In the genomic region with DNA sequence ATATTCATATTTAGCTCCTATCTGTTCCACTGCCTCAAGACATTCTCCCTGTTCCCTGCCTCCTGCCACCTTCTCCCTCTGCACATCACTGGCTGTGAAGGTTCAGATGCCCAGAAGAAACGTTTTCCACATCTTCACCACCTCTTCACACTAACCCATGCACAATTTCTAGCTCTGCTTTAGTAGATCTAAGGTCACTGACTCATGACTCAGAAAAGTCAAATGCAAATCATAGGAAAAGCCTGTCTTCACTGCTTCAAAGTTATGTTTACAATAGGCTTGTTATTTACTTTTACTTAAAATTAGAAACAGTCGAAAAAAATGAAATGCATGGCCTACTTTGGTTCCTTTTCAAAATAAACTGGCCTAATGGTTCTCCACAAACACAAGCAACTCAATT, we compare ENCODE assay signal across 9 cellular contexts. TPM values are rescaled to one million over a fixed set of nuclear protein-coding genes. Genes with fewer than 3 reads are reported as not detected.
A peak's percentile ranks its signal among the peaks of the same experiment; 100 is the strongest.
DNase-seq lines count a peak whose midpoint lies in the region; ATAC-seq, FAIRE-seq and TF ChIP-seq lines count a peak whose summit lies in the region.
"Had no signal": no experiment of that assay in that cellular context is flagged by ENCODE, and none has a peak within 500 bp of the region (broad histone marks: within the 10 kb centered on the region; RNA-seq: fewer than 3 reads in every experiment).

No MANE protein-coding gene starts in this region.

- H3K9me3 ChIP-seq in DOHH2 (ENCODE audit: control insufficient read depth, insufficient read depth, low read length) = no peaks in the 10 kb centered on the region
- H3K9me3 ChIP-seq in endothelial cell of umbilical vein (replicated peaks; ENCODE audit: control insufficient read depth, insufficient read depth, low read length) = no peaks in the 10 kb centered on the region
- H3K9me3 ChIP-seq in pancreas = no peaks in the 10 kb centered on the region
- H3K9me3 ChIP-seq: right atrium auricular region had no signal

- WGBS in pancreas, 2 donors = 20 to 26% methylated on average over 2 of the region's 2 CpGs

- DNase-seq in NAMALWA (ENCODE audit: low spot score) (peak; percentile 64), endothelial cell of umbilical vein (ENCODE audit: low read depth, low spot score) (peak; percentile 52), pancreas (no peak), NCI-H2227 treated with DMSO at 0.1 percent for 48 hours (lab: John Stamatoyannopoulos, UW) (no peak), urothelium cell line (ENCODE audit: low spot score) (no peak), amygdala (lab: John Stamatoyannopoulos, UW) (no peak)

- intact Hi-C loops in endothelial cell of umbilical vein (cut with micrococcal nuclease) = no loop called here
- intact Hi-C loops in pancreas (cut with DNase I) = no loop called here

- POLR2A ChIA-PET in endothelial cell of umbilical vein (lab: Charles Lee) = no interaction called here

- no peak overlapping the region for H3K9ac ChIP-seq in endothelial cell of umbilical vein (replicated peaks; ENCODE audit: extremely low read depth, insufficient read depth, low read length)

- BruUV-seq in endothelial cell of umbilical vein (replicated peaks; lab: Mats Ljungman, UMichigan) = no TSS peak

- TF ChIP-seq CTCF in DOHH2 (IDR thresholded peaks at IDR 0.05; ENCODE audit: low read depth, low read length, poor library complexity, severe bottlenecking) (no peak), endothelial cell of umbilical vein (IDR thresholded peaks at IDR 0.05; ENCODE audit: extremely low read depth in 1 of 2, insufficient read depth in 1 of 2, low read depth in 1 of 2, low read length in 2 of 2) (no peak), pancreas (IDR thresholded peaks at IDR 0.05) (no peak)

- H4K20me1 ChIP-seq in DOHH2 (ENCODE audit: control insufficient read depth, insufficient read depth, low read depth, low read length) (peaks cover under 1% of the 10 kb centered on the region; the same call in 1 of the 2 replicates), endothelial cell of umbilical vein (replicated peaks; ENCODE audit: control insufficient read depth, extremely low read depth, insufficient read depth, low read length) (no peaks in the 10 kb centered on the region)

- no peaks in the 10 kb centered on the region for H3K9me1 ChIP-seq in endothelial cell of umbilical vein (replicated peaks; ENCODE audit: control insufficient read depth, extremely low read depth, insufficient read depth, low read length)

- H3K9me2 ChIP-seq in DOHH2 (replicated peaks; ENCODE audit: control insufficient read depth, low read length) = no peaks in the 10 kb centered on the region

- H3K4me3 ChIP-seq in DOHH2 (ENCODE audit: low read length) (peak overlapping the region; percentile 94), endothelial cell of umbilical vein (replicated peaks in 1 of 3; ENCODE audit: insufficient read depth in 1 of 3, low read depth in 1 of 3, low read length in 3 of 3) (peak overlapping the region in 1 of 3 experiments; percentile 65), pancreas (no peak overlapping the region)

- no peak for FAIRE-seq in endothelial cell of umbilical vein (lab: Jason Lieb, UNC)
- no peak for FAIRE-seq in pancreas (lab: Jason Lieb, UNC)
- no peak for FAIRE-seq in urothelium cell line (lab: Jason Lieb, UNC)

- H3K4me2 ChIP-seq in DOHH2 (ENCODE audit: low read length) (peak overlapping the region; percentile 70), endothelial cell of umbilical vein (ENCODE audit: insufficient read depth, low read length) (peak overlapping the region; percentile 90)

- H3K27me3 ChIP-seq in DOHH2 (ENCODE audit: control insufficient read depth, low read length) (no peaks in the 10 kb centered on the region), endothelial cell of umbilical vein (ENCODE audit: control insufficient read depth in 2 of 2, insufficient read depth in 2 of 2, low read length in 2 of 2) (no peaks in the 10 kb centered on the region), pancreas (no peaks in the 10 kb centered on the region)
- H3K27me3 ChIP-seq: right atrium auricular region had no signal

- peak; percentile 10 to 38 (median 22) for ATAC-seq in pancreas
- no peak for ATAC-seq in GM19395 (IDR thresholded peaks at IDR 0.05; ENCODE audit: unreplicated experiment)

- H3F3A ChIP-seq in DOHH2 (ENCODE audit: control insufficient read depth, insufficient read depth) = peaks cover 34% of the 10 kb centered on the region

- no peak overlapping the region for H2AFZ ChIP-seq in endothelial cell of umbilical vein (ENCODE audit: low read depth, low read length)

- H3K27ac ChIP-seq in DOHH2 (ENCODE audit: low read depth, low read length) (peak overlapping the region; percentile 71), endothelial cell of umbilical vein (ENCODE audit: insufficient read depth, low read depth, low read length) (peak overlapping the region; percentile 93), pancreas (peak overlapping the region; percentile 87 to 97 (median 93))

- TF ChIP-seq POLR2A in endothelial cell of umbilical vein (IDR thresholded peaks at IDR 0.05; ENCODE audit: low read depth, low read length) = no peak

- CTCF ChIA-PET in endothelial cell of umbilical vein (lab: Charles Lee) = interaction anchor here (1.2 to 2.0 kb wide), 3 partner anchors 10 to 87 kb away, joined by 3 to 8 read pairs (median 4); no protein-coding TSS in a partner anchor

- H3K79me2 ChIP-seq in DOHH2 (ENCODE audit: control insufficient read depth, low read length) (peaks cover 75% of the 10 kb centered on the region), endothelial cell of umbilical vein (ENCODE audit: control insufficient read depth, insufficient read depth, low read length) (peaks cover 57% of the 10 kb centered on the region)

- H3K36me3 ChIP-seq in DOHH2 (ENCODE audit: control insufficient read depth, low read length) = 0 out of 2 replicates have a peak, but pooled peaks cover 1% of the 10 kb centered on the region
- no peaks in the 10 kb centered on the region for H3K36me3 ChIP-seq in endothelial cell of umbilical vein (ENCODE audit: control insufficient read depth in 2 of 2, extremely low read depth in 1 of 2, insufficient read depth in 2 of 2, low read length in 2 of 2)
- H3K36me3 ChIP-seq in pancreas = no peaks in the 10 kb centered on the region
- H3K36me3 ChIP-seq: right atrium auricular region had no signal

- dilution Hi-C loops in endothelial cell of umbilical vein (cut with MboI; ENCODE audit: extremely low pct_ligation_motif_present, low sequenced_read_pairs) = no loop called here

- peaks cover 48% of the 10 kb centered on the region for H3K4me1 ChIP-seq in DOHH2 (ENCODE audit: control insufficient read depth, low read length)
- peaks cover 22% of the 10 kb centered on the region for H3K4me1 ChIP-seq in endothelial cell of umbilical vein (ENCODE audit: control insufficient read depth, extremely low read depth, insufficient read depth, low read length)
- H3K4me1 ChIP-seq in pancreas = peaks cover 0 to 15% (median 8%) of the 10 kb centered on the region in 3 donors

TF ChIP-seq in endothelial cell of umbilical vein, 7 proteins besides CTCF, POLR2A, EP300 and RAD21 (continues in another document):
- no peak for TF ChIP-seq JUN (IDR thresholded peaks at IDR 0.05; ENCODE audit: borderline replicate concordance, insufficient read depth, insufficient read length, low read depth)
- no peak for TF ChIP-seq MYC (IDR thresholded peaks at IDR 0.05; ENCODE audit: low read depth, low read length)
- TF ChIP-seq, protein P1, sequence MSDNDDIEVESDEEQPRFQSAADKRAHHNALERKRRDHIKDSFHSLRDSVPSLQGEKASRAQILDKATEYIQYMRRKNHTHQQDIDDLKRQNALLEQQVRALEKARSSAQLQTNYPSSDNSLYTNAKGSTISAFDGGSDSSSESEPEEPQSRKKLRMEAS (IDR thresholded peaks at IDR 0.05; ENCODE audit: insufficient read depth, insufficient read length) = no peak
- TF ChIP-seq GATA2 (IDR thresholded peaks at IDR 0.05; ENCODE audit: insufficient read depth, insufficient read length, low read depth, low read length) = no peak
- no peak for TF ChIP-seq EZH2 (IDR thresholded peaks at IDR 0.05; ENCODE audit: borderline replicate concordance, low read depth, low read length, severe bottlenecking)
- TF ChIP-seq POLR2AphosphoS5 (IDR thresholded peaks at IDR 0.05; ENCODE audit: insufficient read depth, low read depth, low read length) = no peak

RNA-seq across cellular contexts. Expression of a gene that starts 2.5 kb away (rescaled TPM):
- total RNA-seq in endothelial cell of umbilical vein = 125 and 127 TPM in 2 replicates
- polyA plus RNA-seq in endothelial cell of umbilical vein = 47.3 and 57.0 TPM in 2 replicates
- 57.7 and 58.7 TPM in 2 replicates for polyA plus RNA-seq in endothelial cell of umbilical vein (2011; cell fraction: cytosol; rRNA removed)
- polyA plus RNA-seq in endothelial cell of umbilical vein (2011; cell fraction: nucleus; rRNA removed) = 56.4 and 65.3 TPM in 2 replicates
- 69.3 and 95.7 TPM in 2 replicates for polyA plus RNA-seq in endothelial cell of umbilical vein (2012)
- 130 and 131 TPM in 2 replicates for polyA minus RNA-seq in endothelial cell of umbilical vein
- 4.7 TPM for polyA minus RNA-seq in endothelial cell of umbilical vein (2011; cell fraction: cytosol; rRNA and poly(A)+ RNA removed)
- polyA minus RNA-seq in endothelial cell of umbilical vein (2011; cell fraction: nucleus; rRNA and poly(A)+ RNA removed) = 35.8 and 46.7 TPM in 2 replicates
- 10 to 100 TPM; 25.6 to 48.0 (median 34.8) TPM for total RNA-seq in pancreas
- 10 to 100 TPM in 1 of 2 donors, 1 to 10 TPM in 1; 7.7 to 22.3 TPM for polyA plus RNA-seq in pancreas

RNA-seq across cellular contexts. Expression of a gene that starts 39.4 kb away (rescaled TPM):
- 37.4 and 37.6 TPM in 2 replicates for total RNA-seq in endothelial cell of umbilical vein
- polyA plus RNA-seq in endothelial cell of umbilical vein = 7.2 and 9.8 TPM in 2 replicates
- polyA plus RNA-seq in endothelial cell of umbilical vein (2011; cell fraction: cytosol; rRNA removed) = 11.2 and 12.3 TPM in 2 replicates
- polyA plus RNA-seq in endothelial cell of umbilical vein (2011; cell fraction: nucleus; rRNA removed) = 6.2 and 8.9 TPM in 2 replicates
- polyA plus RNA-seq in endothelial cell of umbilical vein (2012) = 25.2 and 39.1 TPM in 2 replicates
- 18.2 and 18.4 TPM in 2 replicates for polyA minus RNA-seq in endothelial cell of umbilical vein
- polyA minus RNA-seq in endothelial cell of umbilical vein (2011; cell fraction: cytosol; rRNA and poly(A)+ RNA removed) = 3.6 TPM
- polyA minus RNA-seq in endothelial cell of umbilical vein (2011; cell fraction: nucleus; rRNA and poly(A)+ RNA removed) = 7.5 and 13.4 TPM in 2 replicates
- total RNA-seq in pancreas = 10 to 100 TPM in 3 of 6 donors, 1 to 10 TPM in 3; 3.8 to 12.7 (median 8.4) TPM
- polyA plus RNA-seq in pancreas = 1 to 10 TPM; 3.3 to 5.1 TPM

RNA-seq across cellular contexts. Expression of a gene that starts 41.1 kb away (rescaled TPM):
- 17.9 and 19.8 TPM in 2 replicates for total RNA-seq in endothelial cell of umbilical vein
- polyA plus RNA-seq in endothelial cell of umbilical vein = 3.5 and 4.5 TPM in 2 replicates
- polyA plus RNA-seq in endothelial cell of umbilical vein (2011; cell fraction: cytosol; rRNA removed) = 4.7 and 5.1 TPM in 2 replicates
- polyA plus RNA-seq in endothelial cell of umbilical vein (2011; cell fraction: nucleus; rRNA removed) = 12.0 and 15.2 TPM in 2 replicates
- 9.1 and 11.1 TPM in 2 replicates for polyA plus RNA-seq in endothelial cell of umbilical vein (2012)
- 13.5 and 15.6 TPM in 2 replicates for polyA minus RNA-seq in endothelial cell of umbilical vein
- polyA minus RNA-seq in endothelial cell of umbilical vein (2011; cell fraction: cytosol; rRNA and poly(A)+ RNA removed) = 3.6 TPM
- 24.1 and 30.1 TPM in 2 replicates for polyA minus RNA-seq in endothelial cell of umbilical vein (2011; cell fraction: nucleus; rRNA and poly(A)+ RNA removed)
- 1 to 10 TPM; 3.3 to 9.7 (median 4.7) TPM for total RNA-seq in pancreas
- polyA plus RNA-seq in pancreas = 1 to 10 TPM; 1.7 to 1.9 TPM

Comparison
In these comparisons a context has a peak if more than half of its experiments do, and no peak if none do; other contexts are left out.
1. DNase-seq: peak in NAMALWA (single experiment) and endothelial cell of umbilical vein (single experiment); none in pancreas (0 of 6), NCI-H2227 treated with DMSO at 0.1 percent for 48 hours (single experiment), urothelium cell line (single experiment) and amygdala (0 of 56).
2. Peak in every context shown above with its lines, with median percentiles within 50 percentile points of each other: H3K27ac ChIP-seq.